ENCODE assay signal across 8 cellular contexts in the genomic region with DNA sequence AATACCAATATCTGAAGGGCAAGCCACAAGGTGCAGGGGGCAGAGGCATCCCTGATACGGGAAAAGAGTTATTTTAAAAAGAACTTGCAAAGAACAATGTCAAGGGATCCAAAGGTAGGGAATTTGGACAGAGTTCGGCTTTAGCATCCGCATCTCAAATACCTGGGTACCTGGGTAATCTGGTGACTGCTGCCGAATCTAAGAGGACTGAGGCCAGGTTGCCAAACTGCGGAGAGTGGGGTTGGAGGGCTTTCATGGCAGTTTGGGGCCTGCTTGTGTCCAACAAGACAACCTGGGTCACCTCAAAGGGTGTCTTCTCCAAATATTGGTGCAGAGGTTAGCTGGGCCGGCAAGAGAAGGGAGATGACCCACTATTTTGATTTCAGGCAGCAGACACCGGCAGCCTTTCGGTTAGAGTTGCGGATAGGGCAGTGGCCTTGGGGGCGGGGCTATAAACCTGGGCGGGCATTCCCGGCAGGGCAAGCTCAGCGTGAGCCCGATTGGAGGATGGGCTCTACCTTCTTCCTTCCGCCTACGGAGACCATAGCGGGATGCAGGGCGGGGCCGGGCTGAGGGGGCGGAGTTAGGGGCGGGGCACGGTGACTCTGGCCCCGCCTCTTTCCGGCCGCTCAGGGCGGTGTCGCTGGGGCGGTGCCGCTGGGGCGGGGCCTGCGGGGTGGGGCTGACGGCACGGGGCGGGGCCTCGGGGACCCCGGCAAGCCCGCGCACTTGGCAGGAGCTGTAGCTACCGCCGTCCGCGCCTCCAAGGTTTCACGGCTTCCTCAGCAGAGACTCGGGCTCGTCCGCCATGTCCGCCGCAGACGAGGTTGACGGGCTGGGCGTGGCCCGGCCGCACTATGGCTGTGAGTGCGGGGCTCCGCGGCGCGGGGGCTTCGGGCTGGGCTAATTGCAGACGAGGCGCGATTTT. TPM values are rescaled to one million over a fixed set of nuclear protein-coding genes. Genes with fewer than 3 reads are reported as not detected.
DNase-seq lines count a peak whose midpoint lies in the region; ATAC-seq and TF ChIP-seq lines count a peak whose summit lies in the region.

A gene with protein sequence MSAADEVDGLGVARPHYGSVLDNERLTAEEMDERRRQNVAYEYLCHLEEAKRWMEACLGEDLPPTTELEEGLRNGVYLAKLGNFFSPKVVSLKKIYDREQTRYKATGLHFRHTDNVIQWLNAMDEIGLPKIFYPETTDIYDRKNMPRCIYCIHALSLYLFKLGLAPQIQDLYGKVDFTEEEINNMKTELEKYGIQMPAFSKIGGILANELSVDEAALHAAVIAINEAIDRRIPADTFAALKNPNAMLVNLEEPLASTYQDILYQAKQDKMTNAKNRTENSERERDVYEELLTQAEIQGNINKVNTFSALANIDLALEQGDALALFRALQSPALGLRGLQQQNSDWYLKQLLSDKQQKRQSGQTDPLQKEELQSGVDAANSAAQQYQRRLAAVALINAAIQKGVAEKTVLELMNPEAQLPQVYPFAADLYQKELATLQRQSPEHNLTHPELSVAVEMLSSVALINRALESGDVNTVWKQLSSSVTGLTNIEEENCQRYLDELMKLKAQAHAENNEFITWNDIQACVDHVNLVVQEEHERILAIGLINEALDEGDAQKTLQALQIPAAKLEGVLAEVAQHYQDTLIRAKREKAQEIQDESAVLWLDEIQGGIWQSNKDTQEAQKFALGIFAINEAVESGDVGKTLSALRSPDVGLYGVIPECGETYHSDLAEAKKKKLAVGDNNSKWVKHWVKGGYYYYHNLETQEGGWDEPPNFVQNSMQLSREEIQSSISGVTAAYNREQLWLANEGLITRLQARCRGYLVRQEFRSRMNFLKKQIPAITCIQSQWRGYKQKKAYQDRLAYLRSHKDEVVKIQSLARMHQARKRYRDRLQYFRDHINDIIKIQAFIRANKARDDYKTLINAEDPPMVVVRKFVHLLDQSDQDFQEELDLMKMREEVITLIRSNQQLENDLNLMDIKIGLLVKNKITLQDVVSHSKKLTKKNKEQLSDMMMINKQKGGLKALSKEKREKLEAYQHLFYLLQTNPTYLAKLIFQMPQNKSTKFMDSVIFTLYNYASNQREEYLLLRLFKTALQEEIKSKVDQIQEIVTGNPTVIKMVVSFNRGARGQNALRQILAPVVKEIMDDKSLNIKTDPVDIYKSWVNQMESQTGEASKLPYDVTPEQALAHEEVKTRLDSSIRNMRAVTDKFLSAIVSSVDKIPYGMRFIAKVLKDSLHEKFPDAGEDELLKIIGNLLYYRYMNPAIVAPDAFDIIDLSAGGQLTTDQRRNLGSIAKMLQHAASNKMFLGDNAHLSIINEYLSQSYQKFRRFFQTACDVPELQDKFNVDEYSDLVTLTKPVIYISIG (N-terminal part only) (plus strand): TSS at position 709 of the 928 bp plus-strand sequence. CDS start 100 bp downstream, at position 809.

- H3K27ac ChIP-seq in DOHH2 (ENCODE audit: low read depth, low read length) (peak within 1 kb of the TSS; percentile 64), GM23338 (ENCODE audit: low read depth) (peak within 1 kb of the TSS; percentile 93)

- no peaks in the 10 kb centered on the region for H3K9me3 Mint-ChIP-seq in GM23338
- H3K9me3 Mint-ChIP-seq in activated T-helper 17 cell treated with anti-CD3 and anti-CD28 coated beads, Interleukin-2, amount 50 U/mL, for 72 hours: no peaks in the 10 kb centered on the region
- H3K9me3 Mint-ChIP-seq in natural killer cell treated with Interleukin-12 subunit alpha and Interleukin-12 subunit beta and Interleukin-15 and Interleukin-18, amount 100 ng/mL, for 72 hours: no peaks in the 10 kb centered on the region

- H3K9me3 ChIP-seq in DOHH2 (ENCODE audit: control insufficient read depth, insufficient read depth, low read length): no peaks in the 10 kb centered on the region

- H3K27me3 Mint-ChIP-seq in GM23338 (ENCODE audit: insufficient read depth, low read depth, poor library complexity): peaks cover 8% of the 10 kb centered on the region
- no peaks in the 10 kb centered on the region for H3K27me3 Mint-ChIP-seq in activated T-helper 17 cell treated with anti-CD3 and anti-CD28 coated beads, Interleukin-2, amount 50 U/mL, for 72 hours
- no peaks in the 10 kb centered on the region for H3K27me3 Mint-ChIP-seq in natural killer cell treated with Interleukin-12 subunit alpha and Interleukin-12 subunit beta and Interleukin-15 and Interleukin-18, amount 100 ng/mL, for 72 hours

- H3K79me2 ChIP-seq in DOHH2 (ENCODE audit: control insufficient read depth, low read length): peaks cover 44% of the 10 kb centered on the region
- H3K79me2 ChIP-seq in GM23338 (replicated peaks; ENCODE audit: insufficient read depth): peaks cover 42% of the 10 kb centered on the region

- H3K4me1 ChIP-seq in DOHH2 (ENCODE audit: control insufficient read depth, low read length): peaks cover 31% of the 10 kb centered on the region
- H3K4me1 ChIP-seq in GM23338 (ENCODE audit: insufficient read depth): peaks cover 40% of the 10 kb centered on the region

- peaks cover 37% of the 10 kb centered on the region for H3K4me1 Mint-ChIP-seq in GM23338
- H3K4me1 Mint-ChIP-seq in activated T-helper 17 cell treated with anti-CD3 and anti-CD28 coated beads, Interleukin-2, amount 50 U/mL, for 72 hours: peaks cover 40% of the 10 kb centered on the region
- peaks cover 43 to 44% of the 10 kb centered on the region in 2 donors for H3K4me1 Mint-ChIP-seq in natural killer cell treated with Interleukin-12 subunit alpha and Interleukin-12 subunit beta and Interleukin-15 and Interleukin-18, amount 100 ng/mL, for 72 hours (ENCODE audit: low read depth in 2 of 2)

- no peak for TF ChIP-seq CTCF in DOHH2 (IDR thresholded peaks at IDR 0.05; ENCODE audit: low read depth, low read length, poor library complexity, severe bottlenecking)
- no peak for TF ChIP-seq CTCF in GM23338 (conservative IDR thresholded peaks at IDR 0.05; ENCODE audit: low read depth in 2 of 2)

- H3K36me3 Mint-ChIP-seq in GM23338 (ENCODE audit: low read depth): peaks cover 12% of the 10 kb centered on the region
- peaks cover 44% of the 10 kb centered on the region for H3K36me3 Mint-ChIP-seq in activated T-helper 17 cell treated with anti-CD3 and anti-CD28 coated beads, Interleukin-2, amount 50 U/mL, for 72 hours (ENCODE audit: low read depth)
- H3K36me3 Mint-ChIP-seq in natural killer cell treated with Interleukin-12 subunit alpha and Interleukin-12 subunit beta and Interleukin-15 and Interleukin-18, amount 100 ng/mL, for 72 hours: peaks cover 38% of the 10 kb centered on the region

- peak; percentile 97 for DNase-seq in GM23338 (ENCODE audit: low spot score)
- DNase-seq in LHCN-M2 (ENCODE audit: low read depth): peak; percentile 90
- peak; percentile 99 for DNase-seq in RPMI8226
- peak; percentile 94 for DNase-seq in fibroblast of peridontal ligament (ENCODE audit: extremely low read depth)
- DNase-seq in natural killer cell treated with Interleukin-12 subunit alpha and Interleukin-12 subunit beta and Interleukin-15 and Interleukin-18, amount 100 ng/mL, for 72 hours (ENCODE audit: low spot score): peak; percentile 98
- peak; percentile 98 for DNase-seq in stimulated activated naive CD8-positive, alpha-beta T cell treated with anti-CD3 and anti-CD28 coated beads, Interleukin-15, Interleukin-2, amounts not matched to agents 100 U/mL and 50 U/mL, for 24 hours

- peak within 1 kb of the TSS; percentile 90 for H2AFZ ChIP-seq in GM23338

- 0 out of 2 replicates have a peak, but pooled peaks cover 7% of the 10 kb centered on the region for H4K20me1 ChIP-seq in DOHH2 (ENCODE audit: control insufficient read depth, insufficient read depth, low read depth, low read length)
- 0 out of 2 replicates have a peak, but pooled peaks cover 4% of the 10 kb centered on the region for H4K20me1 ChIP-seq in GM23338 (replicated peaks; ENCODE audit: insufficient read depth)

- H3F3A ChIP-seq in DOHH2 (ENCODE audit: control insufficient read depth, insufficient read depth) (no peaks in the 10 kb centered on the region), GM23338 (replicated peaks; ENCODE audit: low read depth) (0 out of 2 replicates have a peak, but pooled peaks cover 4% of the 10 kb centered on the region)

- H3K27ac Mint-ChIP-seq in GM23338: peak within 1 kb of the TSS; percentile 88
- H3K27ac Mint-ChIP-seq in activated T-helper 17 cell treated with anti-CD3 and anti-CD28 coated beads, Interleukin-2, amount 50 U/mL, for 72 hours: peak within 1 kb of the TSS; percentile 95
- H3K27ac Mint-ChIP-seq in natural killer cell treated with Interleukin-12 subunit alpha and Interleukin-12 subunit beta and Interleukin-15 and Interleukin-18, amount 100 ng/mL, for 72 hours: peak within 1 kb of the TSS; percentile 85 to 99

- H3K4me2 ChIP-seq in DOHH2 (ENCODE audit: low read length) (peak within 1 kb of the TSS; percentile 87), GM23338 (peak within 1 kb of the TSS; percentile 97)

- peak within 1 kb of the TSS; percentile 83 for H3K4me3 Mint-ChIP-seq in GM23338
- H3K4me3 Mint-ChIP-seq in activated T-helper 17 cell treated with anti-CD3 and anti-CD28 coated beads, Interleukin-2, amount 50 U/mL, for 72 hours: peak within 1 kb of the TSS; percentile 89
- peak within 1 kb of the TSS; percentile 93 for H3K4me3 Mint-ChIP-seq in natural killer cell treated with Interleukin-12 subunit alpha and Interleukin-12 subunit beta and Interleukin-15 and Interleukin-18, amount 100 ng/mL, for 72 hours

- ATAC-seq in GM23338: peak; percentile 90
- ATAC-seq in activated T-helper 17 cell treated with anti-CD3 and anti-CD28 coated beads, Interleukin-2, amount 50 U/mL, for 72 hours (replicated peaks): peak; percentile 94
- peak; percentile 96 to 97 for ATAC-seq in natural killer cell treated with Interleukin-12 subunit alpha and Interleukin-12 subunit beta and Interleukin-15 and Interleukin-18, amount 100 ng/mL, for 72 hours
- ATAC-seq in stimulated activated naive CD8-positive, alpha-beta T cell treated with anti-CD3 and anti-CD28 coated beads, Interleukin-15, Interleukin-2, amounts not matched to agents 100 U/mL and 50 U/mL, for 24 hours: peak; percentile 97

- H3K36me3 ChIP-seq in DOHH2 (ENCODE audit: control insufficient read depth, low read length): peaks cover 30% of the 10 kb centered on the region
- no peaks in the 10 kb centered on the region for H3K36me3 ChIP-seq in GM23338 (ENCODE audit: insufficient read depth)

- no peaks in the 10 kb centered on the region for H3K27me3 ChIP-seq in DOHH2 (ENCODE audit: control insufficient read depth, low read length)
- H3K27me3 ChIP-seq in GM23338 (ENCODE audit: insufficient read depth): no peaks in the 10 kb centered on the region

- H3K4me3 ChIP-seq in DOHH2 (ENCODE audit: low read length) (peak within 1 kb of the TSS; percentile 85), GM23338 (peak within 1 kb of the TSS; percentile 82)

- H3K9me2 ChIP-seq in DOHH2 (replicated peaks; ENCODE audit: control insufficient read depth, low read length) (no peaks in the 10 kb centered on the region), GM23338 (ENCODE audit: insufficient read depth) (no peaks in the 10 kb centered on the region)

RNA-seq across cellular contexts. Expression of the gene that starts here (rescaled TPM):
- total RNA-seq in GM23338 (2014; rRNA removed; shearing (Covaris generic)): 136 and 159 TPM in 2 replicates
- 92.7 and 92.9 TPM in 2 replicates for polyA plus RNA-seq in GM23338 (2016; fragmentation: Nextera tagmentation; extraction: Ambion mirVana)
- total RNA-seq in LHCN-M2 (2014; rRNA removed): 203 and 217 TPM in 2 replicates
- polyA plus RNA-seq in LHCN-M2 (2012): 122 TPM
- 100 to 1,000 TPM; 224 TPM for total RNA-seq in activated T-helper 17 cell treated with anti-CD3 and anti-CD28 coated beads, Interleukin-2, amount 50 U/mL, for 72 hours
- total RNA-seq in natural killer cell treated with Interleukin-12 subunit alpha and Interleukin-12 subunit beta and Interleukin-15 and Interleukin-18, amount 100 ng/mL, for 72 hours: 100 to 1,000 TPM; 222 to 382 TPM

Comparison
In these comparisons a context has a peak if more than half of its experiments do, and no peak if none do; other contexts are left out.
1. Peak in every context shown above with its lines: DNase-seq, ATAC-seq, H3K4me3 ChIP-seq and H3K27ac ChIP-seq.